Comparison of ENCODE assay signal across 27 cellular contexts in the genomic region with DNA sequence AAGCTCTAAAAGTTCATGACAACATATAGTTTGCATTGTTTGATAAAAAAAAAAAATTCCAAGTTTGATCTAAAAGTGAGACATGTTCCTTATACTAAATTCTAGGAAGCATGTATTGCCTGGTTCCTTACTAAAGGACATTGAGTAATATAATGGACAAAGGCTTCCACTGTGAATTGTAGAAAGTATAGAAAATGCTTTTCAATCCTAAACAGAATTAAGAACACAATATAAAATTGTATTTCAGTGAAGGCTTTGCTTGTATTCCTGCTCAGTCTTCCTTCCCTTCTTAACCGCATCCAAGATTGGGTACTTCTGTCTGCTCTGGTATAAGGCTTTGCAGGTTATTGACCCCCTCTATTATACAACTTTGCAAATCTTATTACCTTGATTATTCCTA. TPM values are rescaled to one million over a fixed set of nuclear protein-coding genes. Genes with fewer than 3 reads are reported as not detected.
A peak's percentile ranks its signal among the peaks of the same experiment; 100 is the strongest.
DNase-seq lines count a peak whose midpoint lies in the region; ATAC-seq and TF ChIP-seq lines count a peak whose summit lies in the region.
"Had no signal": no experiment of that assay in that cellular context is flagged by ENCODE, and none has a peak within 500 bp of the region (broad histone marks: within the 10 kb centered on the region; RNA-seq: fewer than 3 reads in every experiment).

No MANE protein-coding gene starts in this region.

- POLR2A ChIA-PET in naive thymus-derived CD8-positive, alpha-beta T cell (lab: Charles Lee) = no interaction called here

- TF ChIP-seq POLR2A in adrenal gland (IDR thresholded peaks at IDR 0.05) = no peak

- peaks cover 61% of the 10 kb centered on the region for H3K4me1 Mint-ChIP-seq in activated naive CD4-positive, alpha-beta T cell treated with anti-CD3 and anti-CD28 coated beads, Interleukin-2, amount 50 U/mL, for 24 hours
- H3K4me1 Mint-ChIP-seq in endodermal cell = peaks cover 20% of the 10 kb centered on the region
- H3K4me1 Mint-ChIP-seq in naive thymus-derived CD8-positive, alpha-beta T cell = peaks cover 27 to 64% (median 54%) of the 10 kb centered on the region in 4 donors

- no peaks in the 10 kb centered on the region for H3K27me3 ChIP-seq in endodermal cell (ENCODE audit: control insufficient read depth, insufficient read depth, low read length, poor library complexity, severe bottlenecking)
- H3K27me3 ChIP-seq in adrenal gland = no peaks in the 10 kb centered on the region
- H3K27me3 ChIP-seq: brain microvascular endothelial cell, pancreas had no signal

- no peaks in the 10 kb centered on the region for H3K9me3 Mint-ChIP-seq in activated naive CD4-positive, alpha-beta T cell treated with anti-CD3 and anti-CD28 coated beads, Interleukin-2, amount 50 U/mL, for 24 hours
- peaks cover 4% of the 10 kb centered on the region for H3K9me3 Mint-ChIP-seq in endodermal cell
- H3K9me3 Mint-ChIP-seq in naive thymus-derived CD8-positive, alpha-beta T cell = no peaks in the 10 kb centered on the region
- H3K9me3 Mint-ChIP-seq: activated B cell treated with CpG ODN at 0.5 μM for 24 hours; activated T-cell treated with anti-CD3 and anti-CD28 coated beads, Interleukin-2, amount 50 U/mL, for 72 hours; CD4-positive, CD25-positive, alpha-beta regulatory T cell; dendritic cell treated with granulocyte-macrophage colony-stimulating factor and Interleukin-4, amounts not matched to agents 40 ng/mL and 50 ng/mL, for 4 days had no signal

- peak overlapping the region; percentile 92 for H3K4me3 ChIP-seq in endodermal cell (ENCODE audit: low read length)
- H3K4me3 ChIP-seq in adrenal gland = no peak overlapping the region
- H3K4me3 ChIP-seq: pancreas had no signal

- H3K4me1 ChIP-seq in endodermal cell (ENCODE audit: control insufficient read depth, insufficient read depth, low read length) (peaks cover 6% of the 10 kb centered on the region), adrenal gland (replicated peaks in 1 of 2) (peaks cover 0 to 40% of the 10 kb centered on the region in 2 donors)
- H3K4me1 ChIP-seq: pancreas had no signal

- H3K36me3 ChIP-seq in endodermal cell (ENCODE audit: control insufficient read depth, insufficient read depth, low read length) (no peaks in the 10 kb centered on the region), adrenal gland (replicated peaks in 1 of 2) (no peaks in the 10 kb centered on the region)
- H3K36me3 ChIP-seq: brain microvascular endothelial cell, left lung, pancreas had no signal

- H3K9me3 ChIP-seq in endodermal cell (ENCODE audit: control insufficient read depth, low read length) (no peaks in the 10 kb centered on the region), adrenal gland (replicated peaks in 1 of 3) (no peaks in the 10 kb centered on the region)
- H3K9me3 ChIP-seq: left lung, pancreas had no signal

- no peak for ATAC-seq in naive thymus-derived CD8-positive, alpha-beta T cell
- ATAC-seq: activated naive CD4-positive, alpha-beta T cell treated with anti-CD3 and anti-CD28 coated beads, Interleukin-2, amount 50 U/mL, for 72 hours; activated T-cell treated with anti-CD3 and anti-CD28 coated beads, Interleukin-2, amount 50 U/mL, for 72 hours; HCT116; left lung; pancreas; PC-3; sciatic nerve; stimulated activated naive CD8-positive, alpha-beta T cell treated with anti-CD3 and anti-CD28 coated beads, Interleukin-15, Interleukin-2, amounts not matched to agents 100 U/mL and 50 U/mL, for 24 hours had no signal

- no peak for DNase-seq in activated naive CD4-positive, alpha-beta T cell treated with anti-CD3 and anti-CD28 coated beads, Interleukin-2, amount 50 U/mL, for 16 hours
- DNase-seq in endodermal cell = no peak
- no peak for DNase-seq in naive thymus-derived CD8-positive, alpha-beta T cell
- no peak for DNase-seq in NCI-H2171 (lab: John Stamatoyannopoulos, UW)
- DNase-seq in SKM-1 (lab: John Stamatoyannopoulos, UW; ENCODE audit: unreplicated experiment) = no peak
- no peak for DNase-seq in C1 segment of cervical spinal cord (lab: John Stamatoyannopoulos, UW)
- no peak for DNase-seq in adrenal gland
- DNase-seq: 8988T; activated B cell treated with CpG ODN at 0.5 μM for 24 hours; activated CD8-positive, alpha-beta memory T cell treated with anti-CD3 and anti-CD28 coated beads for 24 hours; activated T-cell treated with anti-CD3 and anti-CD28 coated beads, Interleukin-2, amount 50 U/mL, for 72 hours; brain microvascular endothelial cell; CD4-positive, CD25-positive, alpha-beta regulatory T cell; KBM-7; left lung; MV-4-11; NCI-H1694 treated with DMSO at 0.1 percent for 48 hours; NCI-H2227 treated with DMSO at 0.1 percent for 48 hours; pancreas; PC-3; stimulated activated CD4-positive, alpha-beta T cell treated with anti-CD3 and anti-CD28 coated beads, Interleukin-1b, Interleukin-23, amount 100 ng/mL, for 48 hours; stimulated activated naive CD8-positive, alpha-beta T cell treated with anti-CD3 and anti-CD28 coated beads, Interleukin-15, Interleukin-2, amounts not matched to agents 100 U/mL and 50 U/mL, for 24 hours had no signal

- peak overlapping the region; percentile 10 for H3K27ac Mint-ChIP-seq in activated naive CD4-positive, alpha-beta T cell treated with anti-CD3 and anti-CD28 coated beads, Interleukin-2, amount 50 U/mL, for 24 hours
- no peak overlapping the region for H3K27ac Mint-ChIP-seq in endodermal cell
- peak overlapping the region in 7 of 10 donors; percentile 6 to 73 (median 38) for H3K27ac Mint-ChIP-seq in naive thymus-derived CD8-positive, alpha-beta T cell
- H3K27ac Mint-ChIP-seq: activated B cell treated with CpG ODN at 0.5 μM for 24 hours; activated naive CD4-positive, alpha-beta T cell treated with anti-CD3 and anti-CD28 coated beads, Interleukin-2, amount 50 U/mL, for 72 hours; activated T-cell treated with anti-CD3 and anti-CD28 coated beads, Interleukin-2, amount 50 U/mL, for 72 hours; dendritic cell treated with granulocyte-macrophage colony-stimulating factor and Interleukin-4, amounts not matched to agents 40 ng/mL and 50 ng/mL, for 4 days had no signal

- TF ChIP-seq CTCF in endodermal cell (conservative IDR thresholded peaks at IDR 0.05) = no peak
- no peak for TF ChIP-seq CTCF in adrenal gland (IDR thresholded peaks at IDR 0.05)

- 86% methylated on average over 1 of the region's 1 CpG; no CpG with 5 or more reads in 1 of the 2 experiments for WGBS in endodermal cell (ENCODE audit: insufficient coverage in 1 of 2, insufficient read length in 1 of 2), 2 experiments
- WGBS in adrenal gland, 4 donors = 94 to 100% (median 96%) methylated on average over 1 of the region's 1 CpG

- no peak overlapping the region for H3K4me3 Mint-ChIP-seq in activated naive CD4-positive, alpha-beta T cell treated with anti-CD3 and anti-CD28 coated beads, Interleukin-2, amount 50 U/mL, for 24 hours
- no peak overlapping the region for H3K4me3 Mint-ChIP-seq in endodermal cell
- no peak overlapping the region for H3K4me3 Mint-ChIP-seq in naive thymus-derived CD8-positive, alpha-beta T cell
- H3K4me3 Mint-ChIP-seq: activated B cell treated with CpG ODN at 0.5 μM for 24 hours; dendritic cell treated with granulocyte-macrophage colony-stimulating factor and Interleukin-4, amounts not matched to agents 40 ng/mL and 50 ng/mL, for 4 days had no signal

- intact Hi-C loops in adrenal gland (cut with DNase I) = no loop called here

- no peaks in the 10 kb centered on the region for H3K27me3 Mint-ChIP-seq in activated naive CD4-positive, alpha-beta T cell treated with anti-CD3 and anti-CD28 coated beads, Interleukin-2, amount 50 U/mL, for 24 hours
- H3K27me3 Mint-ChIP-seq in endodermal cell (ENCODE audit: insufficient read depth) = no peaks in the 10 kb centered on the region
- no peaks in the 10 kb centered on the region for H3K27me3 Mint-ChIP-seq in naive thymus-derived CD8-positive, alpha-beta T cell
- H3K27me3 Mint-ChIP-seq: activated B cell treated with CpG ODN at 0.5 μM for 24 hours had no signal

- no peaks in the 10 kb centered on the region for H3K36me3 Mint-ChIP-seq in activated naive CD4-positive, alpha-beta T cell treated with anti-CD3 and anti-CD28 coated beads, Interleukin-2, amount 50 U/mL, for 24 hours
- H3K36me3 Mint-ChIP-seq in endodermal cell (ENCODE audit: low read depth) = peaks cover 5% of the 10 kb centered on the region
- no peaks in the 10 kb centered on the region for H3K36me3 Mint-ChIP-seq in naive thymus-derived CD8-positive, alpha-beta T cell
- H3K36me3 Mint-ChIP-seq: CD4-positive, CD25-positive, alpha-beta regulatory T cell had no signal

- no peak overlapping the region for H3K9ac ChIP-seq in endodermal cell (ENCODE audit: extremely low read depth, low read length, poor library complexity, severe bottlenecking)

- H3K27ac ChIP-seq in endodermal cell (ENCODE audit: low read depth, low read length) (no peak overlapping the region), adrenal gland (no peak overlapping the region)
- H3K27ac ChIP-seq: brain microvascular endothelial cell, left lung, pancreas had no signal

RNA-seq across cellular contexts. Expression of a gene that starts 2.4 kb away (rescaled TPM):
- total RNA-seq in endodermal cell (10 to 100 TPM; 11.5 to 16.1 TPM), adrenal gland (10 to 100 TPM in 5 of 8 donors, 1 to 10 TPM in 3; 6.7 to 15.8 (median 11.8) TPM)
- polyA plus RNA-seq in endodermal cell (2013, experiment 1 of 2) = 11.4 TPM
- 12.3 TPM for polyA plus RNA-seq in endodermal cell (2013, experiment 2 of 2)
- total RNA-seq in naive thymus-derived CD8-positive, alpha-beta T cell = 10 to 100 TPM in 1 of 2 experiments, 1 to 10 TPM in 1; 9.8 to 12.1 TPM
- polyA plus RNA-seq in naive thymus-derived CD8-positive, alpha-beta T cell = 10 to 100 TPM; 13.2 to 14.8 (median 13.5) TPM
- 1 to 10 TPM; 4.1 to 9.4 (median 5.8) TPM for polyA plus RNA-seq in adrenal gland
